8 cellular contexts compared by ENCODE assay signal in genomic region chr1:153956997-153957715, GRCh38. TPM values are rescaled to one million over a fixed set of nuclear protein-coding genes. Genes with fewer than 3 reads are reported as not detected.
DNase-seq lines count a peak whose midpoint lies in the region; ATAC-seq and TF ChIP-seq lines count a peak whose summit lies in the region.

No MANE protein-coding gene starts in this region.

- no peaks in the 10 kb centered on the region for H3K9me3 Mint-ChIP-seq in activated CD4-positive, alpha-beta T cell treated with anti-CD3 and anti-CD28 coated beads, Interleukin-2, amount 10 ng/mL, durations not matched to agents 7 days and 5 days

- peak overlapping the region; percentile 92 for H3K27ac Mint-ChIP-seq in activated CD4-positive, alpha-beta T cell treated with anti-CD3 and anti-CD28 coated beads, Interleukin-2, amount 10 ng/mL, durations not matched to agents 7 days and 5 days

- no peak for ATAC-seq in HG02571 (IDR thresholded peaks at IDR 0.05; ENCODE audit: unreplicated experiment)

- no peak for TF ChIP-seq POLR2A in lower leg skin (IDR thresholded peaks at IDR 0.05)

- peaks cover 39% of the 10 kb centered on the region for H3K36me3 Mint-ChIP-seq in activated CD4-positive, alpha-beta T cell treated with anti-CD3 and anti-CD28 coated beads, Interleukin-2, amount 10 ng/mL, durations not matched to agents 7 days and 5 days (ENCODE audit: low read depth)

- H3K36me3 ChIP-seq in tibial artery = peaks cover 20 to 44% (median 40%) of the 10 kb centered on the region in 3 donors

- H3K27me3 Mint-ChIP-seq in activated CD4-positive, alpha-beta T cell treated with anti-CD3 and anti-CD28 coated beads, Interleukin-2, amount 10 ng/mL, durations not matched to agents 7 days and 5 days = no peaks in the 10 kb centered on the region

- intact Hi-C loops in lower leg skin (cut with DNase I; ENCODE audit: low total_unique reads) = no loop called here
- intact Hi-C loops in tibial artery (cut with DNase I; ENCODE audit: low total_unique reads) = no loop called here

- H3K4me1 ChIP-seq in tibial artery = peaks cover 0 to 51% (median 43%) of the 10 kb centered on the region in 4 donors

- H3K4me3 Mint-ChIP-seq in activated CD4-positive, alpha-beta T cell treated with anti-CD3 and anti-CD28 coated beads, Interleukin-2, amount 10 ng/mL, durations not matched to agents 7 days and 5 days = peak overlapping the region; percentile 96

- no peaks in the 10 kb centered on the region for H3K27me3 ChIP-seq in tibial artery

- no peak for DNase-seq in activated CD4-positive, alpha-beta T cell treated with anti-CD3 and anti-CD28 coated beads, Interleukin-2, amount 10 ng/mL, durations not matched to agents 7 days and 5 days
- no peak for DNase-seq in activated CD4-positive, alpha-beta T cell treated with anti-CD3 and anti-CD28 coated beads for 4 hours
- DNase-seq in astrocyte of the cerebellum (ENCODE audit: low read depth) = no peak
- DNase-seq in lower leg skin (ENCODE audit: low spot score in 2 of 2) = no peak
- no peak for DNase-seq in tibial artery
- DNase-seq in epidermal melanocyte (ENCODE audit: insufficient read length, low spot score) = no peak
- DNase-seq in middle frontal gyrus (ENCODE audit: extremely low spot score, low spot score) = no peak

- in situ Hi-C loops in astrocyte of the cerebellum (cut with HindIII; ENCODE audit: low sequenced_read_pairs) = no loop called here

- 22 to 31% methylated on average over 6 of the region's 6 CpGs for WGBS in lower leg skin, 2 donors

- no peak for TF ChIP-seq CTCF in astrocyte of the cerebellum (IDR thresholded peaks at IDR 0.05; ENCODE audit: low read depth, low read length, missing control alignments)
- TF ChIP-seq CTCF in lower leg skin (IDR thresholded peaks at IDR 0.05) = no peak
- TF ChIP-seq CTCF in tibial artery (IDR thresholded peaks at IDR 0.05) = no peak

- H3K4me1 Mint-ChIP-seq in activated CD4-positive, alpha-beta T cell treated with anti-CD3 and anti-CD28 coated beads, Interleukin-2, amount 10 ng/mL, durations not matched to agents 7 days and 5 days = peaks cover 58% of the 10 kb centered on the region

- CTCF ChIA-PET in activated CD4-positive, alpha-beta T cell treated with anti-CD3 and anti-CD28 coated beads, Interleukin-2, amount 10 ng/mL, durations not matched to agents 7 days and 5 days (lab: Charles Lee) = interaction anchor here (0.6 to 5.2 kb wide), 6 partner anchors 9 to 165 kb away, joined by 3 to 38 read pairs (median 4); partner anchors contain the start of genes CREB3L4 and DENND4B

- H3K4me3 ChIP-seq in astrocyte of the cerebellum (ENCODE audit: low read depth, low read length) = peak overlapping the region; percentile 94
- peak overlapping the region; percentile 87 for H3K4me3 ChIP-seq in lower leg skin (ENCODE audit: low read depth, poor library complexity, severe bottlenecking)
- H3K4me3 ChIP-seq in tibial artery = peak overlapping the region; percentile 78 to 83

- POLR2A ChIA-PET in activated CD4-positive, alpha-beta T cell treated with anti-CD3 and anti-CD28 coated beads, Interleukin-2, amount 10 ng/mL, durations not matched to agents 7 days and 5 days (lab: Charles Lee) = no interaction called here

- peak overlapping the region; percentile 86 to 92 for H3K27ac ChIP-seq in tibial artery

- no peaks in the 10 kb centered on the region for H3K9me3 ChIP-seq in tibial artery

RNA-seq across cellular contexts. Expression of gene CRTC2, which starts 1.3 kb away (rescaled TPM):
- total RNA-seq in activated CD4-positive, alpha-beta T cell treated with anti-CD3 and anti-CD28 coated beads, Interleukin-2, amount 10 ng/mL, durations not matched to agents 7 days and 5 days = 100 to 1,000 TPM in 1 of 2 experiments, 10 to 100 TPM in 1; 80.7 to 107 TPM
- 10 to 100 TPM; 14.3 to 28.1 (median 21.1) TPM for total RNA-seq in lower leg skin

RNA-seq across cellular contexts. Expression of gene SLC39A1, which starts 6.2 kb away (rescaled TPM):
- total RNA-seq in activated CD4-positive, alpha-beta T cell treated with anti-CD3 and anti-CD28 coated beads, Interleukin-2, amount 10 ng/mL, durations not matched to agents 7 days and 5 days = 10 to 100 TPM; 33.5 to 36.4 TPM
- 100 to 1,000 TPM in 2 of 4 donors, 10 to 100 TPM in 2; 88.6 to 105 (median 98.8) TPM for total RNA-seq in lower leg skin

RNA-seq across cellular contexts. Expression of gene CREB3L4, which starts 10.5 kb away (rescaled TPM):
- 1 to 10 TPM; 6.9 to 7.9 TPM for total RNA-seq in activated CD4-positive, alpha-beta T cell treated with anti-CD3 and anti-CD28 coated beads, Interleukin-2, amount 10 ng/mL, durations not matched to agents 7 days and 5 days
- 10 to 100 TPM; 18.7 to 25.5 (median 22.9) TPM for total RNA-seq in lower leg skin

RNA-seq across cellular contexts. Expression of gene DENND4B, which starts 10.6 kb away (rescaled TPM):
- 100 to 1,000 TPM; 165 to 180 TPM for total RNA-seq in activated CD4-positive, alpha-beta T cell treated with anti-CD3 and anti-CD28 coated beads, Interleukin-2, amount 10 ng/mL, durations not matched to agents 7 days and 5 days
- 10 to 100 TPM; 18.4 to 31.1 (median 20.5) TPM for total RNA-seq in lower leg skin

RNA-seq across cellular contexts. Expression of gene JTB, which starts 20.3 kb away (rescaled TPM):
- total RNA-seq in activated CD4-positive, alpha-beta T cell treated with anti-CD3 and anti-CD28 coated beads, Interleukin-2, amount 10 ng/mL, durations not matched to agents 7 days and 5 days = 100 to 1,000 TPM; 111 to 124 TPM
- 100 to 1,000 TPM; 179 to 218 (median 201) TPM for total RNA-seq in lower leg skin
